ENCODE assay signal across 21 cellular contexts in genomic region chr2:109246176-109246575, GRCh38.
DNase-seq lines count a peak whose midpoint lies in the region; ATAC-seq and TF ChIP-seq lines count a peak whose summit lies in the region.
"Had no signal": no experiment of that assay in that cellular context is flagged by ENCODE, and none has a peak within 500 bp of the region (broad histone marks: within the 10 kb centered on the region; RNA-seq: fewer than 3 reads in every experiment).

No MANE protein-coding gene starts in this region.

- no peak for TF ChIP-seq CTCF in chondrocyte (IDR thresholded peaks at IDR 0.05)

- CTCF ChIA-PET in activated naive CD4-positive, alpha-beta T cell treated with anti-CD3 and anti-CD28 coated beads, Interleukin-2, amount 10 ng/mL, durations not matched to agents 7 days and 5 days (lab: Charles Lee), result no interaction called here

- peaks cover 53% of the 10 kb centered on the region for H3K27me3 Mint-ChIP-seq in activated naive CD4-positive, alpha-beta T cell treated with anti-CD3 and anti-CD28 coated beads, Interleukin-2, amount 10 ng/mL, durations not matched to agents 7 days and 5 days
- no peaks in the 10 kb centered on the region for H3K27me3 Mint-ChIP-seq in chondrocyte (ENCODE audit: low read depth)

- no peaks in the 10 kb centered on the region for H3K4me1 Mint-ChIP-seq in activated naive CD4-positive, alpha-beta T cell treated with anti-CD3 and anti-CD28 coated beads, Interleukin-2, amount 10 ng/mL, durations not matched to agents 7 days and 5 days
- H3K4me1 Mint-ChIP-seq in chondrocyte (ENCODE audit: low read depth), result peaks cover 88% of the 10 kb centered on the region
- H3K4me1 Mint-ChIP-seq: CD4-positive, alpha-beta memory T cell had no signal

- H3K27ac Mint-ChIP-seq in activated naive CD4-positive, alpha-beta T cell treated with anti-CD3 and anti-CD28 coated beads, Interleukin-2, amount 10 ng/mL, durations not matched to agents 7 days and 5 days, result no peak overlapping the region
- H3K27ac Mint-ChIP-seq in chondrocyte (ENCODE audit: unreplicated experiment), result peak overlapping the region; percentile 57
- H3K27ac Mint-ChIP-seq: CD4-positive, alpha-beta memory T cell; H9 had no signal

- DNase-seq in activated naive CD4-positive, alpha-beta T cell treated with anti-CD3 and anti-CD28 coated beads, Interleukin-2, amount 10 ng/mL, durations not matched to agents 7 days and 5 days, result peak; percentile 14
- DNase-seq in activated naive CD4-positive, alpha-beta T cell treated with anti-CD3 and anti-CD28 coated beads, Interleukin-2, amount 50 U/mL, for 16 hours, result no peak
- peak; percentile 80 for DNase-seq in NCI-H82 treated with DMSO at 0.1 percent for 48 hours (lab: John Stamatoyannopoulos, UW; ENCODE audit: unreplicated experiment)
- no peak for DNase-seq in chondrocyte (ENCODE audit: low spot score)
- DNase-seq: 8988T; ACHN; AML-193; BE2C; C1 segment of cervical spinal cord; Calu3; CD4-positive, alpha-beta memory T cell; COR-L47; DMS53; GF-D8; H9 had no signal

- H3K4me3 Mint-ChIP-seq in activated naive CD4-positive, alpha-beta T cell treated with anti-CD3 and anti-CD28 coated beads, Interleukin-2, amount 10 ng/mL, durations not matched to agents 7 days and 5 days, result no peak overlapping the region
- H3K4me3 Mint-ChIP-seq in chondrocyte (ENCODE audit: unreplicated experiment), result no peak overlapping the region
- H3K4me3 Mint-ChIP-seq: CD4-positive, alpha-beta memory T cell; GM23338; H9 had no signal

- H3K36me3 Mint-ChIP-seq in activated naive CD4-positive, alpha-beta T cell treated with anti-CD3 and anti-CD28 coated beads, Interleukin-2, amount 10 ng/mL, durations not matched to agents 7 days and 5 days, result no peaks in the 10 kb centered on the region
- no peaks in the 10 kb centered on the region for H3K36me3 Mint-ChIP-seq in chondrocyte (ENCODE audit: low read depth)
- H3K36me3 Mint-ChIP-seq: CD4-positive, alpha-beta memory T cell had no signal

- no peak for ATAC-seq in GM18861 (IDR thresholded peaks at IDR 0.05; ENCODE audit: unreplicated experiment)
- ATAC-seq in GM19023 (IDR thresholded peaks at IDR 0.05; ENCODE audit: unreplicated experiment), result no peak
- ATAC-seq in GM21786 (IDR thresholded peaks at IDR 0.05; ENCODE audit: unreplicated experiment), result no peak
- ATAC-seq: A549, GM23338, HCT116 had no signal

- H3K9me3 Mint-ChIP-seq in activated naive CD4-positive, alpha-beta T cell treated with anti-CD3 and anti-CD28 coated beads, Interleukin-2, amount 10 ng/mL, durations not matched to agents 7 days and 5 days, result no peaks in the 10 kb centered on the region
- no peaks in the 10 kb centered on the region for H3K9me3 Mint-ChIP-seq in chondrocyte (ENCODE audit: low read depth)
- H3K9me3 Mint-ChIP-seq: CD4-positive, alpha-beta memory T cell; GM23338; H9 had no signal

Comparison
In these comparisons a context has a peak if more than half of its experiments do, and no peak if none do; other contexts are left out.
1. DNase-seq: peak in activated naive CD4-positive, alpha-beta T cell treated with anti-CD3 and anti-CD28 coated beads, Interleukin-2, amount 10 ng/mL, durations not matched to agents 7 days and 5 days (single experiment) and NCI-H82 treated with DMSO at 0.1 percent for 48 hours (single experiment); none in activated naive CD4-positive, alpha-beta T cell treated with anti-CD3 and anti-CD28 coated beads, Interleukin-2, amount 50 U/mL, for 16 hours (single experiment) and chondrocyte (single experiment).